Comparison of ENCODE assay signal across 26 cellular contexts in genomic region chr21:44970766-44971671, GRCh38. TPM values are rescaled to one million over a fixed set of nuclear protein-coding genes. Genes with fewer than 3 reads are reported as not detected.
DNase-seq lines count a peak whose midpoint lies in the region; ATAC-seq and TF ChIP-seq lines count a peak whose summit lies in the region.
"Had no signal": no experiment of that assay in that cellular context is flagged by ENCODE, and none has a peak within 500 bp of the region (broad histone marks: within the 10 kb centered on the region; RNA-seq: fewer than 3 reads in every experiment).

No MANE protein-coding gene starts in this region.

- DNase-seq in WTC11 (ENCODE audit: low spot score) (no peak), glutamatergic neuron (no peak), spleen (no peak), mesothelial cell of epicardium (ENCODE audit: low spot score in 2 of 2, unreplicated experiment in 2 of 2) (no peak)
- DNase-seq in activated CD4-positive, alpha-beta T cell treated with anti-CD3 and anti-CD28 coated beads for 1 hour: no peak
- DNase-seq: activated CD8-positive, alpha-beta T cell treated with anti-CD3 and anti-CD28 coated beads for 36 hours; activated naive CD4-positive, alpha-beta T cell treated with anti-CD3 and anti-CD28 coated beads, Interleukin-2, amount 10 ng/mL, durations not matched to agents 7 days and 5 days; DND-41; dorsolateral prefrontal cortex; GF-D8; KG1; lower lobe of right lung; NCI-H1417; NCI-H2081 treated with DMSO at 0.1 percent for 48 hours; NCI-H2227 treated with DMSO at 0.1 percent for 48 hours; NCI-H526; nephron progenitor cell; SHP77; stimulated activated CD4-positive, alpha-beta T cell treated with anti-CD3 and anti-CD28 coated beads, Interleukin-4, amount 100 ng/mL, for 1 hour; upper lobe of right lung had no signal

- intact Hi-C loops in spleen (cut with DNase I; ENCODE audit: low total_unique reads): no loop called here

- WGBS in spleen, 5 donors: 29 to 82% (median 71%) methylated on average over 13 to 36 of the region's 36 CpGs

- H3K27ac Mint-ChIP-seq in WTC11 (peak overlapping the region; percentile 53; the same call in 1 of the 2 replicates), glutamatergic neuron (ENCODE audit: unreplicated experiment) (peak overlapping the region; percentile 94), mesothelial cell of epicardium (no peak overlapping the region)
- H3K27ac Mint-ChIP-seq: activated CD8-positive, alpha-beta T cell treated with anti-CD3 and anti-CD28 coated beads for 36 hours; activated naive CD4-positive, alpha-beta T cell treated with anti-CD3 and anti-CD28 coated beads, Interleukin-2, amount 10 ng/mL, durations not matched to agents 7 days and 5 days had no signal

- TF ChIP-seq CTCF in HEK293 (tag by site-specific recombination; IDR thresholded peaks at IDR 0.05): no peak
- TF ChIP-seq CTCF in WTC11 (IDR thresholded peaks at IDR 0.05): no peak
- no peak for TF ChIP-seq CTCF in glutamatergic neuron (IDR thresholded peaks at IDR 0.05; ENCODE audit: partially characterized antibody, unreplicated experiment)
- no peak for TF ChIP-seq CTCF in spleen (IDR thresholded peaks at IDR 0.05 in 8 of 11, conservative IDR thresholded peaks at IDR 0.05 in 3 of 11)
- TF ChIP-seq CTCF in mesothelial cell of epicardium (IDR thresholded peaks at IDR 0.05; ENCODE audit: unreplicated experiment): no peak

- no peaks in the 10 kb centered on the region for H3K9me3 ChIP-seq in HEK293 (ENCODE audit: control insufficient read depth, insufficient read depth, low read depth, low read length)
- H3K9me3 ChIP-seq in spleen: no peaks in the 10 kb centered on the region
- H3K9me3 ChIP-seq: lower lobe of right lung, right atrium auricular region, upper lobe of right lung had no signal

- H3K36me3 ChIP-seq in HEK293 (ENCODE audit: control insufficient read depth in 2 of 2, insufficient read depth in 1 of 2, low read length in 2 of 2): peaks cover 0 to 63% of the 10 kb centered on the region in 2 experiments; a peak in 2 of 3 replicates
- H3K36me3 ChIP-seq in spleen: peaks cover 0 to 89% (median 9%) of the 10 kb centered on the region in 6 donors
- H3K36me3 ChIP-seq: upper lobe of right lung had no signal

- no peak for TF ChIP-seq POLR2A in spleen (IDR thresholded peaks at IDR 0.05)

- H3K27ac ChIP-seq in HEK293 (ENCODE audit: extremely low read depth, low read depth, low read length) (no peak overlapping the region), spleen (peak overlapping the region; percentile 51 to 93 (median 85))
- H3K27ac ChIP-seq: lower lobe of right lung had no signal

- H3K27me3 Mint-ChIP-seq in WTC11 (ENCODE audit: low read depth): no peaks in the 10 kb centered on the region
- peaks cover 15% of the 10 kb centered on the region for H3K27me3 Mint-ChIP-seq in glutamatergic neuron (ENCODE audit: unreplicated experiment)
- H3K27me3 Mint-ChIP-seq in mesothelial cell of epicardium (ENCODE audit: low read depth): no peaks in the 10 kb centered on the region
- H3K27me3 Mint-ChIP-seq: activated CD8-positive, alpha-beta T cell treated with anti-CD3 and anti-CD28 coated beads for 36 hours; activated naive CD4-positive, alpha-beta T cell treated with anti-CD3 and anti-CD28 coated beads, Interleukin-2, amount 10 ng/mL, durations not matched to agents 7 days and 5 days had no signal

- H3K27me3 ChIP-seq in spleen (replicated peaks in 1 of 7): no peaks in the 10 kb centered on the region
- H3K27me3 ChIP-seq: dorsolateral prefrontal cortex, right atrium auricular region, upper lobe of right lung had no signal

- H3K36me3 Mint-ChIP-seq in WTC11 (peaks cover 16% of the 10 kb centered on the region), glutamatergic neuron (ENCODE audit: unreplicated experiment) (peaks cover 4% of the 10 kb centered on the region), mesothelial cell of epicardium (peaks cover 18% of the 10 kb centered on the region)

- H3K4me3 ChIP-seq in HEK293 (ENCODE audit: low read depth, low read length) (no peak overlapping the region), spleen (no peak overlapping the region)
- H3K4me3 ChIP-seq: dorsolateral prefrontal cortex, lower lobe of right lung, right atrium auricular region, upper lobe of right lung had no signal

- CTCF ChIA-PET in HEK293 (lab: Yijun Ruan, JAX): interaction anchor here (1.1 to 3.6 kb wide), 4 partner anchors 21 to 167 kb away, joined by 4 to 11 read pairs (median 6); no protein-coding TSS in a partner anchor
- CTCF ChIA-PET in WTC11 (lab: Charles Lee): interaction anchor here (0.6 to 3.7 kb wide), 8 partner anchors 12 to 317 kb away, joined by 3 to 24 read pairs (median 6); partner anchors contain the start of gene POFUT2

- POLR2A ChIA-PET in HEK293 (lab: Yijun Ruan, JAX) (no interaction called here), WTC11 (lab: Charles Lee) (interaction anchor here (1.3 kb wide), 1 partner anchor 74 kb away, joined by 3 read pairs; no protein-coding TSS in a partner anchor)

- no peaks in the 10 kb centered on the region for H3K4me1 ChIP-seq in HEK293 (ENCODE audit: control insufficient read depth, insufficient read depth, low read length)
- H3K4me1 ChIP-seq in spleen: peaks cover 30 to 77% (median 59%) of the 10 kb centered on the region in 6 donors

- ATAC-seq in WTC11 (no peak), HG02798 (IDR thresholded peaks at IDR 0.05; ENCODE audit: poor library complexity, unreplicated experiment) (no peak), GM21423 (IDR thresholded peaks at IDR 0.05; ENCODE audit: unreplicated experiment) (no peak)
- ATAC-seq: activated CD8-positive, alpha-beta T cell treated with anti-CD3 and anti-CD28 coated beads for 36 hours; lower lobe of right lung; Panc1; upper lobe of right lung had no signal

- H3K9me3 Mint-ChIP-seq in WTC11: no peaks in the 10 kb centered on the region
- peaks cover 6% of the 10 kb centered on the region for H3K9me3 Mint-ChIP-seq in glutamatergic neuron (ENCODE audit: unreplicated experiment)
- H3K9me3 Mint-ChIP-seq in mesothelial cell of epicardium: no peaks in the 10 kb centered on the region
- H3K9me3 Mint-ChIP-seq: activated CD8-positive, alpha-beta T cell treated with anti-CD3 and anti-CD28 coated beads for 36 hours; activated naive CD4-positive, alpha-beta T cell treated with anti-CD3 and anti-CD28 coated beads, Interleukin-2, amount 10 ng/mL, durations not matched to agents 7 days and 5 days; nephron progenitor cell had no signal

- H3K4me3 Mint-ChIP-seq in WTC11: no peak overlapping the region
- H3K4me3 Mint-ChIP-seq in glutamatergic neuron (ENCODE audit: unreplicated experiment): no peak overlapping the region
- no peak overlapping the region for H3K4me3 Mint-ChIP-seq in mesothelial cell of epicardium
- H3K4me3 Mint-ChIP-seq: activated CD8-positive, alpha-beta T cell treated with anti-CD3 and anti-CD28 coated beads for 36 hours; activated naive CD4-positive, alpha-beta T cell treated with anti-CD3 and anti-CD28 coated beads, Interleukin-2, amount 10 ng/mL, durations not matched to agents 7 days and 5 days; nephron progenitor cell had no signal

- H3K4me1 Mint-ChIP-seq in WTC11: peaks cover 15% of the 10 kb centered on the region
- H3K4me1 Mint-ChIP-seq in glutamatergic neuron (ENCODE audit: low read depth, unreplicated experiment): peaks cover 39% of the 10 kb centered on the region
- peaks cover 19% of the 10 kb centered on the region for H3K4me1 Mint-ChIP-seq in mesothelial cell of epicardium

TF ChIP-seq in HEK293, 187 proteins besides CTCF, POLR2A, EP300 and RAD21:
- TF ChIP-seq ZIC2 (tag by site-specific recombination; IDR thresholded peaks at IDR 0.05) (peak; percentile 29; the same call in 1 of the 2 replicates), KLF1 (tag by site-specific recombination; IDR thresholded peaks at IDR 0.05) (peak; percentile 57; the same call in 1 of the 2 replicates), ZNF114 (tag by site-specific recombination; IDR thresholded peaks at IDR 0.05) (no peak)

TF ChIP-seq in WTC11, 78 proteins besides CTCF, POLR2A, EP300 and RAD21 (continues in another document):
- TF ChIP-seq CREB1 (CRISPR knock-in tag; IDR thresholded peaks at IDR 0.05) (no peak), PRRX2 (CRISPR knock-in tag; IDR thresholded peaks at IDR 0.05) (no peak), E2F4 (CRISPR knock-in tag; IDR thresholded peaks at IDR 0.05; ENCODE audit: borderline replicate concordance, low read depth) (no peak), RORB (CRISPR knock-in tag; IDR thresholded peaks at IDR 0.05) (no peak), MLX (CRISPR knock-in tag; IDR thresholded peaks at IDR 0.05) (no peak), SP1 (CRISPR knock-in tag; conservative IDR thresholded peaks at IDR 0.05) (no peak)

RNA-seq across cellular contexts. Expression of gene SLX9, which starts 31.2 kb away (rescaled TPM):
- 72.8 to 81.0 TPM (median 77.2 TPM) in 3 replicates for total RNA-seq in WTC11 (2021)
- 30.7 TPM for total RNA-seq in glutamatergic neuron (ENCODE audit: unreplicated experiment)
- total RNA-seq in spleen: 10 to 100 TPM in 6 of 7 donors, 1 to 10 TPM in 1; 6.1 to 30.6 (median 26.4) TPM
- polyA plus RNA-seq in spleen: 10 to 100 TPM; 16.4 to 35.4 (median 28.5) TPM
- 30.6 to 32.3 TPM (median 31.8 TPM) in 3 replicates for total RNA-seq in mesothelial cell of epicardium

RNA-seq across cellular contexts. Expression of gene ITGB2, which starts 50.3 kb away (rescaled TPM):
- 1.0 to 1.5 TPM (median 1.5 TPM) in 3 replicates for total RNA-seq in WTC11 (2021)
- total RNA-seq in glutamatergic neuron (ENCODE audit: unreplicated experiment): 0.91 TPM
- 100 to 1,000 TPM; 285 to 754 (median 415) TPM for total RNA-seq in spleen
- polyA plus RNA-seq in spleen: 100 to 1,000 TPM in 2 of 3 donors, 10 to 100 TPM in 1; 92.1 to 332 (median 250) TPM
- 0.61 to 1.4 TPM (median 0.74 TPM) in 3 replicates for total RNA-seq in mesothelial cell of epicardium
- total RNA-seq: HT-29 had no signal

Comparison
In these comparisons a context has a peak if more than half of its experiments do, and no peak if none do; other contexts are left out.
1. RNA of gene ITGB2, which starts 50.3 kb away (total RNA-seq): 285 to 754 TPM in spleen; 1.0 to 1.5 TPM in WTC11, 0.91 TPM in glutamatergic neuron (single experiment) and 0.61 to 1.4 TPM in mesothelial cell of epicardium; every median in the first group is over 100 times any median in the second.